ENCODE assay signal across 1 cellular context in genomic region chr1:110345480-110345879, GRCh38.
TF ChIP-seq lines count a peak whose summit lies in the region.

No MANE protein-coding gene starts in this region.

TF ChIP-seq in IMR-90, 13 proteins besides CTCF, POLR2A, EP300 and RAD21:
- TF ChIP-seq CHD1 (IDR thresholded peaks at IDR 0.05; ENCODE audit: low read depth, low read length): no peak
- TF ChIP-seq RCOR1 (IDR thresholded peaks at IDR 0.05; ENCODE audit: insufficient replicate concordance, low read length): no peak
- no peak for TF ChIP-seq MAFK (IDR thresholded peaks at IDR 0.05; ENCODE audit: low read depth, low read length)
- TF ChIP-seq BHLHE40 (IDR thresholded peaks at IDR 0.05; ENCODE audit: low read depth, low read length): no peak
- TF ChIP-seq USF2 (IDR thresholded peaks at IDR 0.05; ENCODE audit: low read depth, low read length): no peak
- TF ChIP-seq MXI1 (IDR thresholded peaks at IDR 0.05; ENCODE audit: borderline replicate concordance, low read depth, low read length): no peak
- TF ChIP-seq FOS (IDR thresholded peaks at IDR 0.05; ENCODE audit: low read depth, low read length): no peak
- no peak for TF ChIP-seq MAZ (IDR thresholded peaks at IDR 0.05; ENCODE audit: borderline replicate concordance, low read depth, low read length)
- TF ChIP-seq ELK1 (IDR thresholded peaks at IDR 0.05; ENCODE audit: borderline replicate concordance, low read depth, low read length): no peak
- no peak for TF ChIP-seq SMC3 (IDR thresholded peaks at IDR 0.05; ENCODE audit: low read depth, low read length)
- TF ChIP-seq NFE2L2 (IDR thresholded peaks at IDR 0.05; ENCODE audit: low read depth, low read length): no peak
- no peak for TF ChIP-seq CEBPB (IDR thresholded peaks at IDR 0.05; ENCODE audit: low read depth, low read length)
- TF ChIP-seq RFX5 (IDR thresholded peaks at IDR 0.05; ENCODE audit: low read depth, low read length): no peak
TF ChIP-seq in IMR-90: peak in this region for 0.
